1 cellular context compared by ENCODE assay signal in genomic region chr2:127810637-127811396, GRCh38.
TF ChIP-seq lines count a peak whose summit lies in the region.

Gene WDR33, minus strand, starts transcription at chr2:127811171. Its CDS starts 40,190 bp downstream, at chr2:127770981.

TF ChIP-seq in HEK293, 187 proteins besides CTCF, POLR2A, EP300 and RAD21 (continued from another document):
- TF ChIP-seq PRDM10 (tag by site-specific recombination; IDR thresholded peaks at IDR 0.05) = peak; percentile 65; the same call in 1 of the 2 replicates
- TF ChIP-seq KLF9 (tag by site-specific recombination; IDR thresholded peaks at IDR 0.05; ENCODE audit: low read depth) = no peak
- TF ChIP-seq ZNF214 (tag by site-specific recombination; IDR thresholded peaks at IDR 0.05; ENCODE audit: borderline replicate concordance) = no peak
- no peak for TF ChIP-seq ELK4 (IDR thresholded peaks at IDR 0.05; ENCODE audit: borderline replicate concordance, low read depth, low read length)
- no peak for TF ChIP-seq ZNF10 (tag by site-specific recombination; IDR thresholded peaks at IDR 0.05)
- TF ChIP-seq ZNF324 (tag by site-specific recombination; IDR thresholded peaks at IDR 0.05) = no peak
- TF ChIP-seq, protein P1, sequence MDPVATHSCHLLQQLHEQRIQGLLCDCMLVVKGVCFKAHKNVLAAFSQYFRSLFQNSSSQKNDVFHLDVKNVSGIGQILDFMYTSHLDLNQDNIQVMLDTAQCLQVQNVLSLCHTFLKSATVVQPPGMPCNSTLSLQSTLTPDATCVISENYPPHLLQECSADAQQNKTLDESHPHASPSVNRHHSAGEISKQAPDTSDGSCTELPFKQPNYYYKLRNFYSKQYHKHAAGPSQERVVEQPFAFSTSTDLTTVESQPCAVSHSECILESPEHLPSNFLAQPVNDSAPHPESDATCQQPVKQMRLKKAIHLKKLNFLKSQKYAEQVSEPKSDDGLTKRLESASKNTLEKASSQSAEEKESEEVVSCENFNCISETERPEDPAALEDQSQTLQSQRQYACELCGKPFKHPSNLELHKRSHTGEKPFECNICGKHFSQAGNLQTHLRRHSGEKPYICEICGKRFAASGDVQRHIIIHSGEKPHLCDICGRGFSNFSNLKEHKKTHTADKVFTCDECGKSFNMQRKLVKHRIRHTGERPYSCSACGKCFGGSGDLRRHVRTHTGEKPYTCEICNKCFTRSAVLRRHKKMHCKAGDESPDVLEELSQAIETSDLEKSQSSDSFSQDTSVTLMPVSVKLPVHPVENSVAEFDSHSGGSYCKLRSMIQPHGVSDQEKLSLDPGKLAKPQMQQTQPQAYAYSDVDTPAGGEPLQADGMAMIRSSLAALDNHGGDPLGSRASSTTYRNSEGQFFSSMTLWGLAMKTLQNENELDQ (tag by site-specific recombination; IDR thresholded peaks at IDR 0.05; ENCODE audit: low read depth) = no peak
- no peak for TF ChIP-seq ZNF704 (tag by site-specific recombination; IDR thresholded peaks at IDR 0.05)
- 0 out of 2 replicates have a peak, but pooled peaks have one; percentile 50 for TF ChIP-seq HOXD13 (CRISPR knock-in tag; IDR thresholded peaks at IDR 0.05; ENCODE audit: borderline replicate concordance)
- 0 out of 2 replicates have a peak, but pooled peaks have one; percentile 14 for TF ChIP-seq ZNF121 (tag by site-specific recombination; IDR thresholded peaks at IDR 0.05)
- peak; percentile 39; the same call in 1 of the 2 replicates for TF ChIP-seq ZNF366 (tag by site-specific recombination; conservative IDR thresholded peaks at IDR 0.05)
- TF ChIP-seq, protein P2, sequence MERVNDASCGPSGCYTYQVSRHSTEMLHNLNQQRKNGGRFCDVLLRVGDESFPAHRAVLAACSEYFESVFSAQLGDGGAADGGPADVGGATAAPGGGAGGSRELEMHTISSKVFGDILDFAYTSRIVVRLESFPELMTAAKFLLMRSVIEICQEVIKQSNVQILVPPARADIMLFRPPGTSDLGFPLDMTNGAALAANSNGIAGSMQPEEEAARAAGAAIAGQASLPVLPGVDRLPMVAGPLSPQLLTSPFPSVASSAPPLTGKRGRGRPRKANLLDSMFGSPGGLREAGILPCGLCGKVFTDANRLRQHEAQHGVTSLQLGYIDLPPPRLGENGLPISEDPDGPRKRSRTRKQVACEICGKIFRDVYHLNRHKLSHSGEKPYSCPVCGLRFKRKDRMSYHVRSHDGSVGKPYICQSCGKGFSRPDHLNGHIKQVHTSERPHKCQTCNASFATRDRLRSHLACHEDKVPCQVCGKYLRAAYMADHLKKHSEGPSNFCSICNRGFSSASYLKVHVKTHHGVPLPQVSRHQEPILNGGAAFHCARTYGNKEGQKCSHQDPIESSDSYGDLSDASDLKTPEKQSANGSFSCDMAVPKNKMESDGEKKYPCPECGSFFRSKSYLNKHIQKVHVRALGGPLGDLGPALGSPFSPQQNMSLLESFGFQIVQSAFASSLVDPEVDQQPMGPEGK (tag by site-specific recombination; IDR thresholded peaks at IDR 0.05) = peak; percentile 63
- TF ChIP-seq SP3 (tag by site-specific recombination; IDR thresholded peaks at IDR 0.05) = no peak; the same call in none of the 2 replicates
- peak; percentile 82; the same call in 1 of the 2 replicates for TF ChIP-seq ZBTB21 (tag by site-specific recombination; IDR thresholded peaks at IDR 0.05)
- peak; percentile 47; the same call in 1 of the 2 replicates for TF ChIP-seq KLF8 (tag by site-specific recombination; IDR thresholded peaks at IDR 0.05)
- no peak for TF ChIP-seq KLF16 (tag by site-specific recombination; IDR thresholded peaks at IDR 0.05)
- peak; percentile 99 for TF ChIP-seq ZNF600 (tag by site-specific recombination; IDR thresholded peaks at IDR 0.05)
- TF ChIP-seq, protein P3, sequence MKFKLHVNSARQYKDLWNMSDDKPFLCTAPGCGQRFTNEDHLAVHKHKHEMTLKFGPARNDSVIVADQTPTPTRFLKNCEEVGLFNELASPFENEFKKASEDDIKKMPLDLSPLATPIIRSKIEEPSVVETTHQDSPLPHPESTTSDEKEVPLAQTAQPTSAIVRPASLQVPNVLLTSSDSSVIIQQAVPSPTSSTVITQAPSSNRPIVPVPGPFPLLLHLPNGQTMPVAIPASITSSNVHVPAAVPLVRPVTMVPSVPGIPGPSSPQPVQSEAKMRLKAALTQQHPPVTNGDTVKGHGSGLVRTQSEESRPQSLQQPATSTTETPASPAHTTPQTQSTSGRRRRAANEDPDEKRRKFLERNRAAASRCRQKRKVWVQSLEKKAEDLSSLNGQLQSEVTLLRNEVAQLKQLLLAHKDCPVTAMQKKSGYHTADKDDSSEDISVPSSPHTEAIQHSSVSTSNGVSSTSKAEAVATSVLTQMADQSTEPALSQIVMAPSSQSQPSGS (tag by site-specific recombination; IDR thresholded peaks at IDR 0.05; ENCODE audit: low read depth) = peak; percentile 31; the same call in 1 of the 2 replicates
- no peak for TF ChIP-seq ZNF585B (tag by site-specific recombination; IDR thresholded peaks at IDR 0.05)
- TF ChIP-seq YY1 (tag by site-specific recombination; IDR thresholded peaks at IDR 0.05) = peak; percentile 95
- TF ChIP-seq ZNF654 (tag by site-specific recombination; IDR thresholded peaks at IDR 0.05; ENCODE audit: low read depth) = peak; percentile 10; the same call in 1 of the 2 replicates
- no peak for TF ChIP-seq IKZF3 (tag by site-specific recombination; IDR thresholded peaks at IDR 0.05)
- no peak for TF ChIP-seq ZNF426 (tag by site-specific recombination; IDR thresholded peaks at IDR 0.05)
- TF ChIP-seq ZNF660 (tag by site-specific recombination; IDR thresholded peaks at IDR 0.05) = 0 out of 2 replicates have a peak, but pooled peaks have one; percentile 38
- TF ChIP-seq REST (tag by site-specific recombination; IDR thresholded peaks at IDR 0.05) = no peak; the same call in 1 of the 2 replicates
- TF ChIP-seq ZNF701 (tag by site-specific recombination; IDR thresholded peaks at IDR 0.05) = no peak
- no peak for TF ChIP-seq ZNF155 (tag by site-specific recombination; IDR thresholded peaks at IDR 0.05)
- TF ChIP-seq SP2 (tag by site-specific recombination; IDR thresholded peaks at IDR 0.05) = peak; percentile 15; the same call in 1 of the 2 replicates
- peak; percentile 84 for TF ChIP-seq ZBTB8A (tag by site-specific recombination; IDR thresholded peaks at IDR 0.05)
- 0 out of 2 replicates have a peak, but pooled peaks have one; percentile 9 for TF ChIP-seq ZSCAN30 (tag by site-specific recombination; IDR thresholded peaks at IDR 0.05)
- TF ChIP-seq ZNF18 (tag by site-specific recombination; IDR thresholded peaks at IDR 0.05) = no peak
- no peak for TF ChIP-seq ZNF19 (tag by site-specific recombination; IDR thresholded peaks at IDR 0.05; ENCODE audit: low read depth)
- TF ChIP-seq, protein P4, sequence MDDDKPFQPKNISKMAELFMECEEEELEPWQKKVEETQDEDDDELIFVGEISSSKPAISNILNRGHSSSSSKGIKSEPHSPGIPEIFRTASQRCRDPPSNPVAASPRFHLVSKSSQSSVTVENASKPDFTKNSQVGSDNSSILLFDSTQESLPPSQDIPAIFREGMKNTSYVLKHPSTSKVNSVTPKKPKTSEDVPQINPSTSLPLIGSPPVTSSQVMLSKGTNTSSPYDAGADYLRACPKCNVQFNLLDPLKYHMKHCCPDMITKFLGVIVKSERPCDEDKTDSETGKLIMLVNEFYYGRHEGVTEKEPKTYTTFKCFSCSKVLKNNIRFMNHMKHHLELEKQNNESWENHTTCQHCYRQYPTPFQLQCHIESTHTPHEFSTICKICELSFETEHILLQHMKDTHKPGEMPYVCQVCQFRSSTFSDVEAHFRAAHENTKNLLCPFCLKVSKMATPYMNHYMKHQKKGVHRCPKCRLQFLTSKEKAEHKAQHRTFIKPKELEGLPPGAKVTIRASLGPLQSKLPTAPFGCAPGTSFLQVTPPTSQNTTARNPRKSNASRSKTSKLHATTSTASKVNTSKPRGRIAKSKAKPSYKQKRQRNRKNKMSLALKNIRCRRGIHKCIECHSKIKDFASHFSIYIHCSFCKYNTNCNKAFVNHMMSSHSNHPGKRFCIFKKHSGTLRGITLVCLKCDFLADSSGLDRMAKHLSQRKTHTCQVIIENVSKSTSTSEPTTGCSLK (tag by site-specific recombination; IDR thresholded peaks at IDR 0.05) = no peak
- peak; percentile 97 for TF ChIP-seq ZBTB17 (tag by site-specific recombination; IDR thresholded peaks at IDR 0.05)
- TF ChIP-seq ZNF140 (tag by site-specific recombination; IDR thresholded peaks at IDR 0.05) = no peak
TF ChIP-seq in HEK293: peak in this region for 44.
